ENCODE assay signal across 8 cellular contexts in genomic region chr11:128299132-128299726, GRCh38.
DNase-seq lines count a peak whose midpoint lies in the region; ATAC-seq lines count a peak whose summit lies in the region.

No MANE protein-coding gene starts in this region.

- no peak for ATAC-seq in T-cell (replicated peaks in 1 of 4)

- H3K4me3 ChIP-seq in urinary bladder (ENCODE audit: low read depth, low read length): no peak overlapping the region

- no peaks in the 10 kb centered on the region for H3K9me3 Mint-ChIP-seq in activated naive CD4-positive, alpha-beta T cell treated with anti-CD3 and anti-CD28 coated beads for 36 hours
- H3K9me3 Mint-ChIP-seq in T-cell (peaks cover 0 to 3% (median 0%) of the 10 kb centered on the region in 3 donors), immature natural killer cell (no peaks in the 10 kb centered on the region)

- H3K4me1 Mint-ChIP-seq in activated naive CD4-positive, alpha-beta T cell treated with anti-CD3 and anti-CD28 coated beads for 36 hours (ENCODE audit: low read depth): peaks cover 89% of the 10 kb centered on the region
- H3K4me1 Mint-ChIP-seq in T-cell: peaks cover 91 to 96% (median 94%) of the 10 kb centered on the region in 3 donors
- H3K4me1 Mint-ChIP-seq in immature natural killer cell: peaks cover 92 to 100% of the 10 kb centered on the region in 2 donors

- peak overlapping the region; percentile 50 for H3K4me3 Mint-ChIP-seq in activated naive CD4-positive, alpha-beta T cell treated with anti-CD3 and anti-CD28 coated beads for 36 hours
- peak overlapping the region; percentile 32 to 83 (median 66) for H3K4me3 Mint-ChIP-seq in T-cell
- peak overlapping the region; percentile 58 to 75 (median 65) for H3K4me3 Mint-ChIP-seq in immature natural killer cell

- CTCF ChIA-PET in activated naive CD4-positive, alpha-beta T cell treated with anti-CD3 and anti-CD28 coated beads for 36 hours (lab: Charles Lee): interaction anchor here (0.7 to 6.9 kb wide), 5 partner anchors 13 to 333 kb away, joined by 3 to 35 read pairs (median 4); no protein-coding TSS in a partner anchor
- CTCF ChIA-PET in T-cell (lab: Charles Lee): interaction anchor here in 1 of 2 donors (0.6 to 4.1 kb wide), 5 partner anchors 11 to 340 kb away, joined by 3 to 29 read pairs (median 3); no protein-coding TSS in a partner anchor

- H3K27ac ChIP-seq in urinary bladder (ENCODE audit: low read depth): peak overlapping the region; percentile 26

- peaks cover 6% of the 10 kb centered on the region for H3K36me3 Mint-ChIP-seq in activated naive CD4-positive, alpha-beta T cell treated with anti-CD3 and anti-CD28 coated beads for 36 hours (ENCODE audit: low read depth)
- peaks cover 9% of the 10 kb centered on the region for H3K36me3 Mint-ChIP-seq in T-cell
- H3K36me3 Mint-ChIP-seq in immature natural killer cell: peaks cover 0 to 5% (median 3%) of the 10 kb centered on the region in 3 donors

- DNase-seq in activated naive CD4-positive, alpha-beta T cell treated with anti-CD3 and anti-CD28 coated beads for 36 hours: peak; percentile 51
- DNase-seq in activated naive CD4-positive, alpha-beta T cell treated with anti-CD3 and anti-CD28 coated beads, Interleukin-2, amount 50 U/mL, for 16 hours: no peak
- DNase-seq in T-cell (no peak), immature natural killer cell (no peak), HuH-7 (ENCODE audit: low spot score) (no peak), medulla oblongata (ENCODE audit: extremely low spot score) (no peak), head of caudate nucleus (no peak)

- WGBS in urinary bladder: 65% methylated on average over 6 of the region's 6 CpGs

- H3K27ac Mint-ChIP-seq in activated naive CD4-positive, alpha-beta T cell treated with anti-CD3 and anti-CD28 coated beads for 36 hours: peak overlapping the region; percentile 91
- H3K27ac Mint-ChIP-seq in T-cell: peak overlapping the region; percentile 98
- peak overlapping the region; percentile 89 to 100 (median 98) for H3K27ac Mint-ChIP-seq in immature natural killer cell

- POLR2A ChIA-PET in T-cell (lab: Charles Lee): interaction anchor here in 1 of 2 donors (1.0 to 4.5 kb wide), 3 partner anchors 8 to 178 kb away, joined by 3 to 52 read pairs (median 3); no protein-coding TSS in a partner anchor

- intact Hi-C loops in activated naive CD4-positive, alpha-beta T cell treated with anti-CD3 and anti-CD28 coated beads for 36 hours (cut with micrococcal nuclease): loop anchor here (1.0 to 2.0 kb wide), 2 partner anchors 30 to 224 kb away; no protein-coding TSS in a partner anchor
- intact Hi-C loops in head of caudate nucleus (cut with DNase I): no loop called here

- H3K27me3 Mint-ChIP-seq in activated naive CD4-positive, alpha-beta T cell treated with anti-CD3 and anti-CD28 coated beads for 36 hours (ENCODE audit: low read depth): no peaks in the 10 kb centered on the region
- H3K27me3 Mint-ChIP-seq in T-cell (no peaks in the 10 kb centered on the region), immature natural killer cell (ENCODE audit: low read depth in 3 of 3) (peaks cover 10 to 17% (median 13%) of the 10 kb centered on the region in 3 donors)

- H3K36me3 ChIP-seq in urinary bladder (ENCODE audit: insufficient read depth): no peaks in the 10 kb centered on the region

- no peaks in the 10 kb centered on the region for H3K4me1 ChIP-seq in urinary bladder (ENCODE audit: insufficient read depth)
